28 cellular contexts compared by ENCODE assay signal in the genomic region with DNA sequence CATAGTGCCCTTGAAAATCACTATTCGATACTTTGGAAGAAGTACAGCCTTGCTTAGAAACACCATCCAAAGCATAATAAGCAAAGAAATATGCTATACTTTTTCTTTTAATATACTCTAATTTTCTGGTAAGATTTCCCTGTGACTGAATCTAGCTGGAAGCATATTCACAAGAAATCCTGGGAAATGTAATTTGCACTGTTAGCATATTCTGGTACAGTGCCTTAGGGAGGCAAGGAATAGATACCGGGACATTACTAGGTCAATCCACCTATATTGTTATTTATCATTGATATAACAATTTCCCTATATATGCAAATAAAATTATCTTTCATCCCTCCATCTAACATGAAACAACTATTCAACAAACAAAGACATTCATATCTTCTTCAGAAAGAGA.
"Had no signal": no experiment of that assay in that cellular context is flagged by ENCODE, and none has a peak within 500 bp of the region (broad histone marks: within the 10 kb centered on the region; RNA-seq: fewer than 3 reads in every experiment).

No MANE protein-coding gene starts in this region.

- H3K27ac ChIP-seq: colonic mucosa, coronary artery, dorsolateral prefrontal cortex, epithelial cell of prostate, esophagus muscularis mucosa, esophagus squamous epithelium, foreskin keratinocyte, gastrocnemius medialis, gastroesophageal sphincter, heart left ventricle, heart right ventricle had no signal

- ATAC-seq: effector memory CD8-positive, alpha-beta T cell; esophagus mucosa; foreskin keratinocyte; gastrocnemius medialis; gastroesophageal sphincter; heart left ventricle; heart right ventricle had no signal

- H3K9me3 ChIP-seq: colonic mucosa, esophagus muscularis mucosa, esophagus squamous epithelium, gastrocnemius medialis, gastroesophageal sphincter had no signal

- DNase-seq: colonic mucosa; cortex of kidney; dermis blood vessel endothelial cell; dorsolateral prefrontal cortex; effector CD4-positive, alpha-beta T cell; effector CD8-positive, alpha-beta T cell; effector memory CD4-positive, alpha-beta T cell; effector memory CD8-positive, alpha-beta T cell; endodermal cell; erythroblast; esophagus squamous epithelium; foreskin fibroblast; foreskin keratinocyte; foreskin melanocyte; gastrocnemius medialis; glutamatergic neuron; head of caudate nucleus; heart left ventricle; heart right ventricle had no signal

- H3K36me3 ChIP-seq: colonic mucosa, esophagus muscularis mucosa, esophagus squamous epithelium, gastrocnemius medialis, gastroesophageal sphincter, heart left ventricle, heart right ventricle had no signal

- H3K4me1 ChIP-seq: colonic mucosa, esophagus muscularis mucosa, esophagus squamous epithelium, foreskin keratinocyte, gastrocnemius medialis, gastroesophageal sphincter, heart left ventricle, heart right ventricle had no signal

- H3K27me3 ChIP-seq: colonic mucosa, dorsolateral prefrontal cortex, esophagus muscularis mucosa, esophagus squamous epithelium, foreskin keratinocyte, gastrocnemius medialis, gastroesophageal sphincter, heart left ventricle, heart right ventricle had no signal

- H3K4me3 ChIP-seq: colonic mucosa, coronary artery, dorsolateral prefrontal cortex, esophagus muscularis mucosa, esophagus squamous epithelium, gastrocnemius medialis, gastroesophageal sphincter, heart left ventricle, heart right ventricle had no signal

- FAIRE-seq: colon, endometrium, endothelial cell of umbilical vein, frontal cortex had no signal
